8 cellular contexts compared by ENCODE assay signal in the genomic region with DNA sequence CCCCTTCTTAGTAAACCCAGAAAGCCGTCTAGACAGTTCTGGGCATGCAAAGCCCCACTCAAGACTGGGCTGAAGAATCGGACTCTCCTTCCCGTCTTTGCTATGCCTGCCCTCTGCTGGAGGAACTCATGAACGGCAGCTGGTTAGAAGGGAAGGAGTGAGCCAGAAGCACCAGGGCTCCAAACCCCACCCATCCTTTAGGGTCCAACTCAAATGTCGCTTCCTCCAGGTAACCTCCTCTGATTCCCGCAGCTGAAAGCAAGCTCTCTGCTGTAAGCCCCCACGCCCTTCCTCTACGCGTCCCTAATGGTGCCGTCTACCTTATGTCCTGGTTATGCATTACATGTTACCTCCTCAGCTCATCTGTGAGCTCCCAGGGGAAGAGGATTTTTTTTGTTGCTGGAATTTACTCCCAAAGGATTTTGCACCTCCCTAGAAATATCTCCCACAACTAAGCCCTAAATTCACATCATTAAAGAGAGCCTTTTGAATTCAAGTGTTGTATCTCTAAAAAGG. TPM values are rescaled to one million over a fixed set of nuclear protein-coding genes. Genes with fewer than 3 reads are reported as not detected.
DNase-seq lines count a peak whose midpoint lies in the region; ATAC-seq and TF ChIP-seq lines count a peak whose summit lies in the region.

No MANE protein-coding gene starts in this region.

- H3K4me3 Mint-ChIP-seq in activated naive CD4-positive, alpha-beta T cell treated with anti-CD3 and anti-CD28 coated beads, Interleukin-2, amount 10 ng/mL, durations not matched to agents 7 days and 5 days: no peak overlapping the region

- ATAC-seq in GM21447 (IDR thresholded peaks at IDR 0.05; ENCODE audit: unreplicated experiment): peak; percentile 57
- peak; percentile 83 for ATAC-seq in Right ventricle myocardium inferior

- H3K27me3 Mint-ChIP-seq in activated naive CD4-positive, alpha-beta T cell treated with anti-CD3 and anti-CD28 coated beads, Interleukin-2, amount 10 ng/mL, durations not matched to agents 7 days and 5 days: peaks cover 56% of the 10 kb centered on the region

- no peaks in the 10 kb centered on the region for H3K9me3 ChIP-seq in SK-N-MC (ENCODE audit: low read depth, low read length)

- CTCF ChIA-PET in activated naive CD4-positive, alpha-beta T cell treated with anti-CD3 and anti-CD28 coated beads, Interleukin-2, amount 10 ng/mL, durations not matched to agents 7 days and 5 days (lab: Charles Lee): interaction anchor here (0.6 to 5.0 kb wide), 22 partner anchors 10 to 340 kb away, joined by 3 to 199 read pairs (median 3); partner anchors contain the start of gene SLC4A8

- peak overlapping the region; percentile 47; the same call in 1 of the 2 replicates for H3K4me3 ChIP-seq in SK-N-MC

- H3K36me3 Mint-ChIP-seq in activated naive CD4-positive, alpha-beta T cell treated with anti-CD3 and anti-CD28 coated beads, Interleukin-2, amount 10 ng/mL, durations not matched to agents 7 days and 5 days: no peaks in the 10 kb centered on the region

- H3K9me3 Mint-ChIP-seq in activated naive CD4-positive, alpha-beta T cell treated with anti-CD3 and anti-CD28 coated beads, Interleukin-2, amount 10 ng/mL, durations not matched to agents 7 days and 5 days: no peaks in the 10 kb centered on the region

- peaks cover 10% of the 10 kb centered on the region for H3K4me1 Mint-ChIP-seq in activated naive CD4-positive, alpha-beta T cell treated with anti-CD3 and anti-CD28 coated beads, Interleukin-2, amount 10 ng/mL, durations not matched to agents 7 days and 5 days

- no peaks in the 10 kb centered on the region for H3K36me3 ChIP-seq in SK-N-MC (ENCODE audit: insufficient read depth, low read length)

- no peak overlapping the region for H3K27ac Mint-ChIP-seq in activated naive CD4-positive, alpha-beta T cell treated with anti-CD3 and anti-CD28 coated beads, Interleukin-2, amount 10 ng/mL, durations not matched to agents 7 days and 5 days

- no peak overlapping the region for H3K9ac ChIP-seq in SK-N-MC (ENCODE audit: insufficient read length)

- intact Hi-C loops in Right ventricle myocardium inferior (cut with DNase I): loop anchor here (1.0 to 10.0 kb wide), 2 partner anchors 107 to 283 kb away; a partner anchor contains a TSS
- intact Hi-C loops in posterior cingulate gyrus (cut with DNase I): loop anchor here (1.0 to 5.0 kb wide), 2 partner anchors 111 to 285 kb away; no protein-coding TSS in a partner anchor

- H3K27ac ChIP-seq in C4-2B: no peak overlapping the region
- no peak overlapping the region for H3K27ac ChIP-seq in SK-N-MC

- peak; percentile 7 for DNase-seq in NCI-H1048 (lab: John Stamatoyannopoulos, UW)
- DNase-seq in SK-N-MC (ENCODE audit: low read depth, low spot score): peak; percentile 32
- DNase-seq in activated naive CD4-positive, alpha-beta T cell treated with anti-CD3 and anti-CD28 coated beads, Interleukin-2, amount 10 ng/mL, durations not matched to agents 7 days and 5 days: peak; percentile 88
- no peak for DNase-seq in Right ventricle myocardium inferior (ENCODE audit: missing footprints)
- peak; percentile 58 to 96 (median 82) for DNase-seq in posterior cingulate gyrus
- peak; percentile 80 for DNase-seq in ureter (ENCODE audit: low spot score)

- TF ChIP-seq CTCF in C4-2B (conservative IDR thresholded peaks at IDR 0.05): peak; percentile 93

RNA-seq across cellular contexts. Expression of gene SCN8A, which starts 59.0 kb away (rescaled TPM):
- 0.24 TPM for total RNA-seq in Right ventricle myocardium inferior
- total RNA-seq in ureter: 2.2 TPM
